1 cellular context compared by ENCODE assay signal in genomic region chr1:1763657-1764621, GRCh38.
TF ChIP-seq lines count a peak whose summit lies in the region.

No MANE protein-coding gene starts in this region.

TF ChIP-seq in GM23338, 12 proteins besides CTCF, POLR2A, EP300 and RAD21 (continued from another document):
- TF ChIP-seq REST (IDR thresholded peaks at IDR 0.05; ENCODE audit: unreplicated experiment) = no peak
- TF ChIP-seq ZNF114 (CRISPR knock-in tag; IDR thresholded peaks at IDR 0.05) = no peak
- TF ChIP-seq NANOG (IDR thresholded peaks at IDR 0.05; ENCODE audit: borderline replicate concordance) = no peak
- TF ChIP-seq, protein P1, sequence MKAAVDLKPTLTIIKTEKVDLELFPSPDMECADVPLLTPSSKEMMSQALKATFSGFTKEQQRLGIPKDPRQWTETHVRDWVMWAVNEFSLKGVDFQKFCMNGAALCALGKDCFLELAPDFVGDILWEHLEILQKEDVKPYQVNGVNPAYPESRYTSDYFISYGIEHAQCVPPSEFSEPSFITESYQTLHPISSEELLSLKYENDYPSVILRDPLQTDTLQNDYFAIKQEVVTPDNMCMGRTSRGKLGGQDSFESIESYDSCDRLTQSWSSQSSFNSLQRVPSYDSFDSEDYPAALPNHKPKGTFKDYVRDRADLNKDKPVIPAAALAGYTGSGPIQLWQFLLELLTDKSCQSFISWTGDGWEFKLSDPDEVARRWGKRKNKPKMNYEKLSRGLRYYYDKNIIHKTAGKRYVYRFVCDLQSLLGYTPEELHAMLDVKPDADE (IDR thresholded peaks at IDR 0.05) = no peak
TF ChIP-seq in GM23338: peak in this region for 0.
